In the genomic region with DNA sequence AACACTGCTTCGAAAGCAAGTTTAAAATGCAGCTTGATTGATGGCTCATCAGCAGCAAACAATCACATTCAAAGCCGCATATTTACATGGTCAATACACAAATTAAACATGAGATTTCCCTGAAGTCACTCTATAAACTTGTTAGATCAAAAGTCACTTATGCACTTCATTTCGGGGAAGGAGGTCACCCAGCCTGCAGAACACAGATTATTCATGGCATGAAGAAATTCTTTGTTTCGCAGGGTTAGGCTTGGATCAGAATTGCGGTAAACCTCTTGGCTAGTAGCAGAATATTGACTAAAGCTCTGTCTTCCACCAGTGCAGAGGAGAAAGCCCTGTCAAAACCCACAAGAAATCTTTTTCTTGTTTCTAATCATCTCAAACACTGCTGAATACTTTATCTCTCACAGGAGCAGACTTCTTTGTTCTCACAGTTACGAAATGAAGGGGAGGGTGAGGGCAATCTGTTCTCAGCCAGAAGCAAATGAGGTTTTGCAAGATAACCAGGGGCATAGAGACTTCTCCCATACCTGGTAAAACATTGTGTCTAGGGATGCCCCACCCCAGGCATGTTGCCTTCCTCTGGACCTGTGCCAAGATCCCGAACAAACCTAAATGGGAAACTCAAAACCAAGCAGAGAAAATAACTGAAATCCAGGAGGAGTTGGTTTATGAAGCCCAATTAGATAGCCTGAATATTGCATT, we compare ENCODE assay signal across 1 cellular context.
TF ChIP-seq lines count a peak whose summit lies in the region.

No MANE protein-coding gene starts in this region.

TF ChIP-seq in HepG2, 621 proteins besides CTCF, POLR2A, EP300 and RAD21 (continued from another document):
- TF ChIP-seq NCOA2 (CRISPR knock-in tag; IDR thresholded peaks at IDR 0.05) (peak; percentile 74), IKZF4 (CRISPR knock-in tag; IDR thresholded peaks at IDR 0.05; ENCODE audit: borderline replicate concordance, low read depth, not compliant biosample characterization) (no peak), MYC (CRISPR knock-in tag; IDR thresholded peaks at IDR 0.05; ENCODE audit: borderline replicate concordance) (no peak), GABPA (IDR thresholded peaks at IDR 0.05; ENCODE audit: low read depth, low read length) (no peak), GABPA (CRISPR knock-in tag; IDR thresholded peaks at IDR 0.05; ENCODE audit: low read depth) (no peak), ZBTB38 (CRISPR knock-in tag; IDR thresholded peaks at IDR 0.05) (no peak), HHEX (CRISPR knock-in tag; IDR thresholded peaks at IDR 0.05) (peak; percentile 58), NAIF1 (CRISPR knock-in tag; IDR thresholded peaks at IDR 0.05; ENCODE audit: borderline replicate concordance) (no peak), ONECUT2 (CRISPR knock-in tag; IDR thresholded peaks at IDR 0.05) (no peak)
- TF ChIP-seq, protein P1, sequence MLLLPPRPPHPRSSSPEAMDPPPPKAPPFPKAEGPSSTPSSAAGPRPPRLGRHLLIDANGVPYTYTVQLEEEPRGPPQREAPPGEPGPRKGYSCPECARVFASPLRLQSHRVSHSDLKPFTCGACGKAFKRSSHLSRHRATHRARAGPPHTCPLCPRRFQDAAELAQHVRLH (CRISPR knock-in tag; IDR thresholded peaks at IDR 0.05; ENCODE audit: borderline replicate concordance, low read depth) = no peak
- TF ChIP-seq, protein P2, sequence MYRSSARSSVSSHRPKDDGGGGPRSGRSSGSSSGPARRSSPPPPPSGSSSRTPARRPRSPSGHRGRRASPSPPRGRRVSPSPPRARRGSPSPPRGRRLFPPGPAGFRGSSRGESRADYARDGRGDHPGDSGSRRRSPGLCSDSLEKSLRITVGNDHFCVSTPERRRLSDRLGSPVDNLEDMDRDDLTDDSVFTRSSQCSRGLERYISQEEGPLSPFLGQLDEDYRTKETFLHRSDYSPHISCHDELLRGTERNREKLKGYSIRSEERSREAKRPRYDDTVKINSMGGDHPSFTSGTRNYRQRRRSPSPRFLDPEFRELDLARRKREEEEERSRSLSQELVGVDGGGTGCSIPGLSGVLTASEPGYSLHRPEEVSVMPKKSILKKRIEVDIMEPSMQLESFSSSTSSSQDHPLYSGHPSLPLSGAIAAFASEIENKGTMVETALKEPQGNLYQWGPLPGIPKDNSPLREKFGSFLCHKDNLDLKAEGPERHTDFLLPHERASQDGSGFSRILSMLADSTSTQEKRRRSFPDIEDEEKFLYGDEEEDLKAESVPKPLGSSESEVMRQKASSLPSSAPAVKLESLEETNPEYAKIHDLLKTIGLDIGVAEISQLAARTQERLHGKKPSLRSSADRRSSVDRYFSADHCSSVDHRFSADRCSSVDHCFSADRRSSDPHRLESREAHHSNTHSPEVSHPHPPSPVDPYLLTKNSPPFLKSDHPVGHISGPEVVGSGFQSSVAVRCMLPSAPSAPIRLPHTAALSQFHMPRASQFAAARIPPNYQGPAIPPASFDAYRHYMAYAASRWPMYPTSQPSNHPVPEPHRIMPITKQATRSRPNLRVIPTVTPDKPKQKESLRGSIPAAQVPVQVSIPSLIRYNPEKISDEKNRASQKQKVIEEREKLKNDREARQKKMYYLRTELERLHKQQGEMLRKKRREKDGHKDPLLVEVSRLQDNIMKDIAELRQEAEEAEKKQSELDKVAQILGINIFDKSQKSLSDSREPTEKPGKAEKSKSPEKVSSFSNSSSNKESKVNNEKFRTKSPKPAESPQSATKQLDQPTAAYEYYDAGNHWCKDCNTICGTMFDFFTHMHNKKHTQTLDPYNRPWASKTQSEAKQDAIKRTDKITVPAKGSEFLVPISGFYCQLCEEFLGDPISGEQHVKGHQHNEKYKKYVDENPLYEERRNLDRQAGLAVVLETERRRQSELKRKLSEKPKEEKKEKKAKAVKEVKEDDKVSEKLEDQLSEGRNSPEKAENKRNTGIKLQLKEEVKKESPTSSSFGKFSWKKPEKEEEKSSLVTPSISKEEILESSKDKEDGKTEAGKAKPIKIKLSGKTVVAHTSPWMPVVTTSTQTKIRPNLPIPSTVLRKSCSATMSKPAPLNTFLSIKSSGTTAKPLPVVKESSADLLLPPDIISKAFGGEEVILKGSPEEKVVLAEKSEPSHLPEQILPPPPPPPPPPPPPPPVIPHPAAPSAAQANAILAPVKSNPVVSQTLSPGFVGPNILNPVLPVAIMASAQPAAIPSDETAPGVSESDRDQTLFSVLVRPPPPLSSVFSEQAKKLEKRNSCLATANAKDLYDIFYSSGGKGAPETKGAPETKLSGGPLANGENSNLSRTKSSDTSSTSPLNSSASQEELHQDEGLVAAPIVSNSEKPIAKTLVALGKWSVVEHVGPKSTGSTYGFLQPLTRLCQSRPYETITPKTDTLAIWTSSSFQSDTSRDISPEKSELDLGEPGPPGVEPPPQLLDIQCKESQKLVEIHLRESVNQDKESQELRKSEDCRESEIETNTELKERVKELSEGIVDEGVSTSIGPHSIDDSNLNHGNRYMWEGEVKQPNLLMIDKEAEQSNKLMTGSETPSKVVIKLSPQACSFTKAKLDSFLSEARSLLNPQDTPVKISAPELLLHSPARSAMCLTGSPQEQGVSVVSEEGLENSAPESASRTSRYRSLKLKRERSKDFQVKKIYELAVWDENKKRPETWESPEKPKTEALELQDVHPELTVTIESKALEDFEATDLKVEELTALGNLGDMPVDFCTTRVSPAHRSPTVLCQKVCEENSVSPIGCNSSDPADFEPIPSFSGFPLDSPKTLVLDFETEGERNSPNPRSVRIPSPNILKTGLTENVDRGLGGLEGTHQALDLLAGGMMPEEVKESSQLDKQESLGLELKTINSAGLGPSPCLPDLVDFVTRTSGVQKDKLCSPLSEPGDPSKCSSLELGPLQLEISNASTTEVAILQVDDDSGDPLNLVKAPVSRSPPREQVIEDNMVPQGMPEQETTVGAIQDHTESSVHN (CRISPR knock-in tag; IDR thresholded peaks at IDR 0.05) = no peak
